In genomic region chr11:13119928-13120520, GRCh38 we compare ENCODE assay signal across 21 cellular contexts.
DNase-seq lines count a peak whose midpoint lies in the region; ATAC-seq and TF ChIP-seq lines count a peak whose summit lies in the region.
"Had no signal": no experiment of that assay in that cellular context is flagged by ENCODE, and none has a peak within 500 bp of the region (broad histone marks: within the 10 kb centered on the region; RNA-seq: fewer than 3 reads in every experiment).

No MANE protein-coding gene starts in this region.

- no peak overlapping the region for H3K4me2 ChIP-seq in SK-N-SH

- TF ChIP-seq POLR2A in thyroid gland (IDR thresholded peaks at IDR 0.05), result no peak

- H3K9ac ChIP-seq in SK-N-SH, result no peak overlapping the region
- H3K9ac ChIP-seq: BLaER1 treated with 17β-estradiol and CSF1 and Interleukin-3, amounts not matched to agents 10 nM and 100 nM had no signal

- peaks cover 17% of the 10 kb centered on the region for H3F3A ChIP-seq in SK-N-SH (replicated peaks; ENCODE audit: insufficient read depth)

- ATAC-seq in GM19397 (IDR thresholded peaks at IDR 0.05; ENCODE audit: unreplicated experiment) (no peak), GM19452 (IDR thresholded peaks at IDR 0.05; ENCODE audit: unreplicated experiment) (no peak)
- ATAC-seq: activated CD8-positive, alpha-beta memory T cell treated with anti-CD3 and anti-CD28 coated beads, Interleukin-2, amount 10 ng/mL, durations not matched to agents 7 days and 5 days; heart right ventricle had no signal

- no peak overlapping the region for H3K4me3 Mint-ChIP-seq in activated naive CD4-positive, alpha-beta T cell treated with anti-CD3 and anti-CD28 coated beads, Interleukin-2, amount 10 ng/mL, durations not matched to agents 7 days and 5 days
- H3K4me3 Mint-ChIP-seq: activated CD8-positive, alpha-beta memory T cell treated with anti-CD3 and anti-CD28 coated beads, Interleukin-2, amount 10 ng/mL, durations not matched to agents 7 days and 5 days; H9; mesothelial cell of epicardium had no signal

- 89% methylated on average over 1 of the region's 1 CpG for WGBS in SK-N-SH (ENCODE audit: low lambda C conversion rate)
- 88 to 100% methylated on average over 1 of the region's 1 CpG for WGBS in thyroid gland, 2 donors

- CTCF ChIA-PET in SK-N-SH (lab: Yijun Ruan, JAX), result interaction anchor here (0.7 to 1.3 kb wide), 6 partner anchors 9 to 156 kb away, joined by 3 to 4 read pairs (median 3); no protein-coding TSS in a partner anchor
- CTCF ChIA-PET in activated naive CD4-positive, alpha-beta T cell treated with anti-CD3 and anti-CD28 coated beads, Interleukin-2, amount 10 ng/mL, durations not matched to agents 7 days and 5 days (lab: Charles Lee), result interaction anchor here (1.2 kb wide), 1 partner anchor 14 kb away, joined by 4 read pairs; no protein-coding TSS in a partner anchor

- TF ChIP-seq RAD21 in SK-N-SH (IDR thresholded peaks at IDR 0.05; ENCODE audit: low read length), result no peak

- TF ChIP-seq CTCF in SK-N-SH (IDR thresholded peaks at IDR 0.05) (no peak), thyroid gland (IDR thresholded peaks at IDR 0.05) (no peak)

- no peak overlapping the region for H3K27ac Mint-ChIP-seq in activated naive CD4-positive, alpha-beta T cell treated with anti-CD3 and anti-CD28 coated beads, Interleukin-2, amount 10 ng/mL, durations not matched to agents 7 days and 5 days
- H3K27ac Mint-ChIP-seq: activated CD8-positive, alpha-beta memory T cell treated with anti-CD3 and anti-CD28 coated beads, Interleukin-2, amount 10 ng/mL, durations not matched to agents 7 days and 5 days; mesothelial cell of epicardium had no signal

- POLR2A ChIA-PET in SK-N-SH (lab: Yijun Ruan, JAX), result no interaction called here

- no peaks in the 10 kb centered on the region for H3K36me3 Mint-ChIP-seq in activated naive CD4-positive, alpha-beta T cell treated with anti-CD3 and anti-CD28 coated beads, Interleukin-2, amount 10 ng/mL, durations not matched to agents 7 days and 5 days
- H3K36me3 Mint-ChIP-seq: activated CD8-positive, alpha-beta memory T cell treated with anti-CD3 and anti-CD28 coated beads, Interleukin-2, amount 10 ng/mL, durations not matched to agents 7 days and 5 days had no signal

- no peak for TF ChIP-seq EP300 in SK-N-SH (IDR thresholded peaks at IDR 0.05; ENCODE audit: borderline replicate concordance in 1 of 2, low read depth in 1 of 2, low read length in 1 of 2)

- H3K4me1 ChIP-seq in SK-N-SH (ENCODE audit: control insufficient read depth in 1 of 2, insufficient read depth in 2 of 2, low read depth in 1 of 2, low read length in 1 of 2) (peaks cover 0 to 13% of the 10 kb centered on the region in 2 experiments; a peak in 3 of 4 replicates), thyroid gland (peaks cover 0 to 7% of the 10 kb centered on the region in 2 donors)

- H3K27me3 ChIP-seq in SK-N-SH (ENCODE audit: insufficient read depth), result no peaks in the 10 kb centered on the region
- no peaks in the 10 kb centered on the region for H3K27me3 ChIP-seq in thyroid gland
- H3K27me3 ChIP-seq: BLaER1 treated with 17β-estradiol and CSF1 and Interleukin-3, amounts not matched to agents 10 nM and 100 nM; heart right ventricle; SJSA1 had no signal

- H3K27me3 Mint-ChIP-seq in activated naive CD4-positive, alpha-beta T cell treated with anti-CD3 and anti-CD28 coated beads, Interleukin-2, amount 10 ng/mL, durations not matched to agents 7 days and 5 days, result peaks cover 23% of the 10 kb centered on the region

- peak overlapping the region in 1 of 2 experiments; percentile 49; a peak in 2 of 4 replicates for H3K27ac ChIP-seq in SK-N-SH (ENCODE audit: low read depth in 2 of 2, low read length in 1 of 2)
- no peak overlapping the region for H3K27ac ChIP-seq in thyroid gland
- H3K27ac ChIP-seq: BLaER1 treated with 17β-estradiol and CSF1 and Interleukin-3, amounts not matched to agents 10 nM and 100 nM; coronary artery; heart right ventricle; SJSA1; thoracic aorta had no signal

- H3K4me3 ChIP-seq in SK-N-SH (ENCODE audit: low read depth in 2 of 2, low read length in 1 of 2), result no peak overlapping the region
- H3K4me3 ChIP-seq in thyroid gland (replicated peaks in 1 of 3), result no peak overlapping the region
- H3K4me3 ChIP-seq: BLaER1 treated with 17β-estradiol and CSF1 and Interleukin-3, amounts not matched to agents 10 nM and 100 nM; coronary artery; heart right ventricle; SJSA1; thoracic aorta had no signal

- no peaks in the 10 kb centered on the region for H3K36me3 ChIP-seq in SK-N-SH (replicated peaks in 1 of 2; ENCODE audit: control insufficient read depth in 1 of 2, insufficient read depth in 2 of 2, low read length in 1 of 2)
- no peaks in the 10 kb centered on the region for H3K36me3 ChIP-seq in thyroid gland
- H3K36me3 ChIP-seq: BLaER1 treated with 17β-estradiol and CSF1 and Interleukin-3, amounts not matched to agents 10 nM and 100 nM; heart right ventricle; SJSA1; thoracic aorta had no signal

- H2AFZ ChIP-seq in SK-N-SH (ENCODE audit: low read depth), result peak overlapping the region; percentile 25; the same call in 1 of the 2 replicates

- no peaks in the 10 kb centered on the region for H3K9me3 ChIP-seq in SK-N-SH
- H3K9me3 ChIP-seq in thyroid gland, result no peaks in the 10 kb centered on the region
- H3K9me3 ChIP-seq: SJSA1, thoracic aorta had no signal

- no peaks in the 10 kb centered on the region for H4K20me1 ChIP-seq in SK-N-SH (ENCODE audit: insufficient read depth)
- H4K20me1 ChIP-seq: BLaER1 treated with 17β-estradiol and CSF1 and Interleukin-3, amounts not matched to agents 10 nM and 100 nM had no signal

- peak; percentile 97 for DNase-seq in DMS79 (lab: John Stamatoyannopoulos, UW)
- DNase-seq in NCI-H1694 treated with DMSO at 0.1 percent for 48 hours (lab: John Stamatoyannopoulos, UW), result peak; percentile 92
- DNase-seq in SK-N-SH, result no peak
- peak; percentile 63 for DNase-seq in kidney tubule cell (ENCODE audit: low spot score)
- DNase-seq in activated naive CD4-positive, alpha-beta T cell treated with anti-CD3 and anti-CD28 coated beads, Interleukin-2, amount 10 ng/mL, durations not matched to agents 7 days and 5 days, result no peak
- DNase-seq in thyroid gland, result no peak
- DNase-seq: activated CD4-positive, alpha-beta T cell treated with anti-CD3 and anti-CD28 coated beads for 1 hour; activated CD8-positive, alpha-beta memory T cell treated with anti-CD3 and anti-CD28 coated beads, Interleukin-2, amount 10 ng/mL, durations not matched to agents 7 days and 5 days; activated effector memory CD4-positive, alpha-beta T cell treated with anti-CD3 and anti-CD28 coated beads, Interleukin-2, amount 50 U/mL, for 16 hours; aorta; erythroblast; H9; heart right ventricle; nucleus accumbens had no signal

- intact Hi-C loops in thyroid gland (cut with DNase I), result no loop called here

- no peaks in the 10 kb centered on the region for H3K4me1 Mint-ChIP-seq in activated naive CD4-positive, alpha-beta T cell treated with anti-CD3 and anti-CD28 coated beads, Interleukin-2, amount 10 ng/mL, durations not matched to agents 7 days and 5 days
- H3K4me1 Mint-ChIP-seq: activated CD8-positive, alpha-beta memory T cell treated with anti-CD3 and anti-CD28 coated beads, Interleukin-2, amount 10 ng/mL, durations not matched to agents 7 days and 5 days had no signal

- H3K9me3 Mint-ChIP-seq in activated naive CD4-positive, alpha-beta T cell treated with anti-CD3 and anti-CD28 coated beads, Interleukin-2, amount 10 ng/mL, durations not matched to agents 7 days and 5 days, result no peaks in the 10 kb centered on the region

- H3K79me2 ChIP-seq in SK-N-SH (ENCODE audit: insufficient read depth), result no peaks in the 10 kb centered on the region

- no peaks in the 10 kb centered on the region for H3K9me2 ChIP-seq in SK-N-SH

TF ChIP-seq in SK-N-SH, 30 proteins besides CTCF, POLR2A, EP300 and RAD21:
- no peak for TF ChIP-seq NRF1 (IDR thresholded peaks at IDR 0.05; ENCODE audit: low read depth, low read length)
- no peak for TF ChIP-seq JUND (IDR thresholded peaks at IDR 0.05)
- no peak for TF ChIP-seq ELF1 (IDR thresholded peaks at IDR 0.05)
- TF ChIP-seq, protein P1, sequence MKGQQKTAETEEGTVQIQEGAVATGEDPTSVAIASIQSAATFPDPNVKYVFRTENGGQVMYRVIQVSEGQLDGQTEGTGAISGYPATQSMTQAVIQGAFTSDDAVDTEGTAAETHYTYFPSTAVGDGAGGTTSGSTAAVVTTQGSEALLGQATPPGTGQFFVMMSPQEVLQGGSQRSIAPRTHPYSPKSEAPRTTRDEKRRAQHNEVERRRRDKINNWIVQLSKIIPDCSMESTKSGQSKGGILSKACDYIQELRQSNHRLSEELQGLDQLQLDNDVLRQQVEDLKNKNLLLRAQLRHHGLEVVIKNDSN (IDR thresholded peaks at IDR 0.05; ENCODE audit: borderline replicate concordance, low read depth), result no peak
- TF ChIP-seq CHD2 (IDR thresholded peaks at IDR 0.05; ENCODE audit: low read length, partially characterized antibody), result no peak

Comparison
In these comparisons a context has a peak if more than half of its experiments do, and no peak if none do; other contexts are left out.
1. DNase-seq: peak in DMS79 (single experiment), NCI-H1694 treated with DMSO at 0.1 percent for 48 hours (single experiment) and kidney tubule cell (single experiment); none in SK-N-SH (single experiment), activated naive CD4-positive, alpha-beta T cell treated with anti-CD3 and anti-CD28 coated beads, Interleukin-2, amount 10 ng/mL, durations not matched to agents 7 days and 5 days (single experiment) and thyroid gland (0 of 2).